ENCODE assay signal across 16 cellular contexts in genomic region chr19:31073485-31074221, GRCh38.
DNase-seq lines count a peak whose midpoint lies in the region; ATAC-seq and TF ChIP-seq lines count a peak whose summit lies in the region.
"Had no signal": no experiment of that assay in that cellular context is flagged by ENCODE, and none has a peak within 500 bp of the region (broad histone marks: within the 10 kb centered on the region; RNA-seq: fewer than 3 reads in every experiment).

No MANE protein-coding gene starts in this region.

- H3K27me3 ChIP-seq in H7 (ENCODE audit: control insufficient read depth, insufficient read depth, low read length) (no peaks in the 10 kb centered on the region), upper lobe of left lung (peaks cover 0 to 10% (median 0%) of the 10 kb centered on the region in 4 donors)

- DNase-seq in H7, result peak; percentile 28
- DNase-seq in mesothelial cell of epicardium (ENCODE audit: low spot score in 2 of 2, unreplicated experiment in 2 of 2), result no peak
- peak; percentile 30 for DNase-seq in retina
- DNase-seq in stimulated activated naive CD4-positive, alpha-beta T cell (lab: John Stamatoyannopoulos, UW), result no peak
- DNase-seq in upper lobe of left lung, result no peak
- DNase-seq in NCI-H748 (lab: John Stamatoyannopoulos, UW; ENCODE audit: unreplicated experiment), result no peak
- DNase-seq: Caco-2; CD4-positive, alpha-beta T cell; MM.1S; NCI-H1105; NCI-H2081; NCI-H446 treated with DMSO at 0.1 percent for 48 hours; NCI-H69 had no signal

- ATAC-seq in upper lobe of left lung (ENCODE audit: low FRiP score in 2 of 2), result no peak
- ATAC-seq: HCT116, Right ventricle myocardium inferior had no signal

- H3K4me3 Mint-ChIP-seq in brain (peak overlapping the region in 3 of 5 experiments; percentile 12 to 52 (median 50)), mesothelial cell of epicardium (no peak overlapping the region)
- H3K4me3 Mint-ChIP-seq: CD4-positive, alpha-beta T cell had no signal

- H3K27ac ChIP-seq in upper lobe of left lung, result no peak overlapping the region

- TF ChIP-seq CTCF in brain (conservative IDR thresholded peaks at IDR 0.05) (no peak), mesothelial cell of epicardium (IDR thresholded peaks at IDR 0.05; ENCODE audit: unreplicated experiment) (no peak), upper lobe of left lung (IDR thresholded peaks at IDR 0.05) (no peak)

- H3K36me3 ChIP-seq in H7 (replicated peaks; ENCODE audit: control insufficient read depth, insufficient read depth, low read length), result no peaks in the 10 kb centered on the region
- H3K36me3 ChIP-seq in upper lobe of left lung, result no peaks in the 10 kb centered on the region

- H3K27ac Mint-ChIP-seq in brain (peak overlapping the region in 3 of 5 experiments; percentile 0 to 69 (median 62)), mesothelial cell of epicardium (peak overlapping the region; percentile 26)
- H3K27ac Mint-ChIP-seq: CD4-positive, alpha-beta T cell had no signal

- H3K4me1 Mint-ChIP-seq in brain (peaks cover 73% of the 10 kb centered on the region), mesothelial cell of epicardium (peaks cover 47% of the 10 kb centered on the region)

- WGBS in upper lobe of left lung, 2 donors, result 21 to 25% methylated on average over 9 of the region's 9 CpGs

- no peak for TF ChIP-seq EP300 in upper lobe of left lung (IDR thresholded peaks at IDR 0.05)

- H3K36me3 Mint-ChIP-seq in brain, result no peaks in the 10 kb centered on the region
- no peaks in the 10 kb centered on the region for H3K36me3 Mint-ChIP-seq in mesothelial cell of epicardium

- no peaks in the 10 kb centered on the region for H3K4me1 ChIP-seq in upper lobe of left lung
- H3K4me1 ChIP-seq: Caco-2 had no signal

- no peaks in the 10 kb centered on the region for H3K9me3 ChIP-seq in upper lobe of left lung
- H3K9me3 ChIP-seq: Caco-2 had no signal

- H3K27me3 Mint-ChIP-seq in brain (no peaks in the 10 kb centered on the region), mesothelial cell of epicardium (ENCODE audit: low read depth) (peaks cover 24% of the 10 kb centered on the region)

- H3K4me3 ChIP-seq in H7 (ENCODE audit: insufficient read depth, low read depth, low read length) (no peak overlapping the region), upper lobe of left lung (no peak overlapping the region)

- no peak for TF ChIP-seq POLR2A in upper lobe of left lung (IDR thresholded peaks at IDR 0.05)

- H3K9me3 Mint-ChIP-seq in brain (no peaks in the 10 kb centered on the region), mesothelial cell of epicardium (no peaks in the 10 kb centered on the region)
- H3K9me3 Mint-ChIP-seq: CD4-positive, alpha-beta T cell had no signal

Comparison
In these comparisons a context has a peak if more than half of its experiments do, and no peak if none do; other contexts are left out.
1. DNase-seq: peak in H7 (single experiment) and retina (single experiment); none in mesothelial cell of epicardium (0 of 2), stimulated activated naive CD4-positive, alpha-beta T cell (0 of 6), upper lobe of left lung (0 of 2) and NCI-H748 (single experiment).